In genomic region chr7:47008461-47008860, GRCh38 we compare ENCODE assay signal across 18 cellular contexts.
"Had no signal": no experiment of that assay in that cellular context is flagged by ENCODE, and none has a peak within 500 bp of the region (broad histone marks: within the 10 kb centered on the region; RNA-seq: fewer than 3 reads in every experiment).

No MANE protein-coding gene starts in this region.

- DNase-seq: activated CD4-positive, alpha-beta T cell treated with anti-CD3 and anti-CD28 coated beads for 4 hours; activated CD8-positive, alpha-beta T cell treated with anti-CD3 and anti-CD28 coated beads for 36 hours; activated effector memory CD4-positive, alpha-beta T cell treated with Interleukin-2 at 50 U/mL for 16 hours; activated naive CD4-positive, alpha-beta T cell treated with anti-CD3 and anti-CD28 coated beads, Interleukin-2, amount 50 U/mL, for 16 hours; activated T-cell treated with anti-CD3 and anti-CD28 coated beads, Interleukin-2, amount 50 U/mL, for 4 hours; adrenal gland; central memory CD4-positive, alpha-beta T cell; head of caudate nucleus; immature natural killer cell; lower lobe of right lung; psoas muscle; right lobe of liver; stomach; T-helper 17 cell had no signal

- H3K4me3 ChIP-seq: adrenal gland, coronary artery, lower lobe of right lung, psoas muscle, right lobe of liver, stomach, thoracic aorta had no signal

- H3K27ac ChIP-seq: adrenal gland, coronary artery, lower lobe of right lung, psoas muscle, right lobe of liver, stomach, thoracic aorta had no signal

- H3K4me1 ChIP-seq: adrenal gland, lower lobe of right lung, psoas muscle, right lobe of liver, stomach had no signal

- H3K9me3 ChIP-seq: adrenal gland, lower lobe of right lung, psoas muscle, right lobe of liver, stomach had no signal

- H3K36me3 ChIP-seq: adrenal gland, lower lobe of right lung, right lobe of liver, stomach, thoracic aorta had no signal

- ATAC-seq: activated CD8-positive, alpha-beta T cell treated with anti-CD3 and anti-CD28 coated beads for 36 hours; activated T-cell treated with anti-CD3 and anti-CD28 coated beads, Interleukin-2, amount 50 U/mL, for 4 hours; esophagus mucosa; lower lobe of right lung; psoas muscle; right lobe of liver; T-helper 17 cell; WTC11 had no signal

- H3K27me3 ChIP-seq: adrenal gland, right lobe of liver, stomach had no signal
